ENCODE assay signal across 7 cellular contexts in genomic region chr12:108574276-108574675, GRCh38. TPM values are rescaled to one million over a fixed set of nuclear protein-coding genes. Genes with fewer than 3 reads are reported as not detected.
"Had no signal": no experiment of that assay in that cellular context is flagged by ENCODE, and none has a peak within 500 bp of the region (broad histone marks: within the 10 kb centered on the region; RNA-seq: fewer than 3 reads in every experiment).

No MANE protein-coding gene starts in this region.

RNA-seq across cellular contexts. Expression of gene TMEM119, which starts 23.6 kb away (rescaled TPM):
- total RNA-seq: activated B cell treated with CpG ODN at 0.5 μM for 24 hours; activated CD8-positive, alpha-beta memory T cell treated with anti-CD3 and anti-CD28 coated beads for 36 hours; activated CD8-positive, alpha-beta T cell treated with anti-CD3 and anti-CD28 coated beads, Interleukin-2, amount 10 ng/mL, durations not matched to agents 7 days and 5 days; activated naive CD4-positive, alpha-beta T cell treated with anti-CD3 and anti-CD28 coated beads for 36 hours; activated T-helper 1 cell treated with anti-CD3 and anti-CD28 coated beads, Interleukin-12 subunit alpha, Interleukin-12 subunit beta, Interleukin-2, Interleukin-4 antibody, amounts not matched to agents 30 ng/mL and 10 ng/mL and 1 ng/mL, durations not matched to agents 14 hours and 24 hours and 36 hours; activated T-helper 2 cell treated with anti-CD3 and anti-CD28 coated beads, Interferon-gamma antibody, Interleukin-2, Interleukin-4, amounts not matched to agents 10 μg/mL and 5 μg/mL and 100 μg/mL, durations not matched to agents 14 hours and 24 hours and 36 hours; foreskin keratinocyte had no signal
